In genomic region chr13:100798739-100799361, GRCh38 we compare ENCODE assay signal across 25 cellular contexts.
"Had no signal": no experiment of that assay in that cellular context is flagged by ENCODE, and none has a peak within 500 bp of the region (broad histone marks: within the 10 kb centered on the region; RNA-seq: fewer than 3 reads in every experiment).

No MANE protein-coding gene starts in this region.

- H3K9me3 ChIP-seq: thoracic aorta, vagina had no signal

- DNase-seq: activated B cell treated with CpG ODN at 0.5 μM for 24 hours; activated CD4-positive, alpha-beta T cell treated with anti-CD3 and anti-CD28 coated beads, Interleukin-2, amount 50 U/mL, for 1 hour; activated CD8-positive, alpha-beta T cell treated with anti-CD3 and anti-CD28 coated beads for 36 hours; activated gamma-delta T cell treated with Interleukin-2 at 50 U/mL for 16 hours; activated naive CD4-positive, alpha-beta T cell treated with anti-CD3 and anti-CD28 coated beads, Interleukin-2, amount 50 U/mL, for 16 hours; activated T-cell treated with anti-CD3 and anti-CD28 coated beads, Interleukin-2, amount 50 U/mL, for 4 hours; amniotic stem cell; brain microvascular endothelial cell; central memory CD4-positive, alpha-beta T cell; hypothalamus; immature natural killer cell; kidney; left colon; natural killer cell; stimulated activated CD4-positive, alpha-beta T cell treated with anti-CD3 and anti-CD28 coated beads, Interleukin-12 subunit alpha, Interleukin-12 subunit beta, amount 100 ng/mL, for 4 hours; stimulated activated CD4-positive, alpha-beta T cell treated with anti-CD3 and anti-CD28 coated beads, Interleukin-4, amount 100 ng/mL, for 24 hours; T-helper 2 cell had no signal

- H3K36me3 ChIP-seq: brain microvascular endothelial cell, gastroesophageal sphincter, thoracic aorta, vagina had no signal

- H3K4me3 ChIP-seq: gastroesophageal sphincter, skin epidermis, thoracic aorta, vagina had no signal

- H3K4me1 ChIP-seq: gastroesophageal sphincter, vagina had no signal

- FAIRE-seq: astrocyte, kidney had no signal

- ATAC-seq: activated CD8-positive, alpha-beta T cell treated with anti-CD3 and anti-CD28 coated beads for 36 hours; activated T-cell treated with anti-CD3 and anti-CD28 coated beads, Interleukin-2, amount 50 U/mL, for 4 hours; activated T-helper 17 cell treated with anti-CD3 and anti-CD28 coated beads, Interleukin-2, amount 50 U/mL, for 72 hours; gastroesophageal sphincter; left colon; natural killer cell; sciatic nerve; stimulated activated effector memory CD8-positive, alpha-beta T cell treated with anti-CD3 and anti-CD28 coated beads, Interleukin-12 subunit alpha, Interleukin-12 subunit beta, amount 100 ng/mL, for 72 hours had no signal

- H3K27ac ChIP-seq: brain microvascular endothelial cell, gastroesophageal sphincter, skin epidermis, thoracic aorta, vagina had no signal

- H3K27me3 ChIP-seq: brain microvascular endothelial cell, gastroesophageal sphincter, vagina had no signal
